1 cellular context compared by ENCODE assay signal in the genomic region with DNA sequence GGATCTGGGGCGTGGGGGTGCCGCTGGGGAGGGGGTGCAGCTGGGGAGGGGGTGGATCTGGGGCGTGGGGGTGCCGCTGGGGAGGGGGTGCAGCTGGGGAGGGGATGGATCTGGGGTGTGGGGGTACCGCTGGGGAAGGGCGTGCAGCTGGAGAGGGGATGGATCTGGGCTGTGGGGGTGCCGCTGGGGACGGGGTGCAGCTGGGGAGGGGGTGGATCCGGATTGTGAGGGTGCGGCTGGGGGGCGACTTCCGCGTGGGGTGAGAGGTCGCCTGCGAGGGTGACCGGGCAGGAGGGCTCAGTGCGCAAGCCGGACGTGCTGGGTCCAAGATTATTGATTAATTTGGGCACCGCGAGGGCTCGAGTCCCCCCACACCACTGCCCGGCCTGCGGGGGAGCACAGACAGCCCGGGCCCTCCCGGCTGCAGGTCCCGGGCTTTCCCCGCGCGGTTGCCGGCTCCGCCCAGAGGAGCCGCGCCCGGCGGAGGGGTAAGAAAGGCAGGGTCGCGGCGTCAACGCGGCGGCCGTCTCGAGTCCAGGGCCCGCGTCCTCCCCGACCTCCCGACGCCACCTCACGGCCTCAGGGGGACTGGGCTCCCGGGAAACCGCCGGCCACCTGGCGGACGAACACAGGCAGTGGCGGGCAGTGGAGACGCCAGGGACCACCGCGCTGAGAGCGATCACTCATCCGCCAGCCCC.
TF ChIP-seq lines count a peak whose summit lies in the region.

No MANE protein-coding gene starts in this region.

TF ChIP-seq in HepG2, 621 proteins besides CTCF, POLR2A, EP300 and RAD21 (continued from another document and continues in another):
- TF ChIP-seq, protein P1, sequence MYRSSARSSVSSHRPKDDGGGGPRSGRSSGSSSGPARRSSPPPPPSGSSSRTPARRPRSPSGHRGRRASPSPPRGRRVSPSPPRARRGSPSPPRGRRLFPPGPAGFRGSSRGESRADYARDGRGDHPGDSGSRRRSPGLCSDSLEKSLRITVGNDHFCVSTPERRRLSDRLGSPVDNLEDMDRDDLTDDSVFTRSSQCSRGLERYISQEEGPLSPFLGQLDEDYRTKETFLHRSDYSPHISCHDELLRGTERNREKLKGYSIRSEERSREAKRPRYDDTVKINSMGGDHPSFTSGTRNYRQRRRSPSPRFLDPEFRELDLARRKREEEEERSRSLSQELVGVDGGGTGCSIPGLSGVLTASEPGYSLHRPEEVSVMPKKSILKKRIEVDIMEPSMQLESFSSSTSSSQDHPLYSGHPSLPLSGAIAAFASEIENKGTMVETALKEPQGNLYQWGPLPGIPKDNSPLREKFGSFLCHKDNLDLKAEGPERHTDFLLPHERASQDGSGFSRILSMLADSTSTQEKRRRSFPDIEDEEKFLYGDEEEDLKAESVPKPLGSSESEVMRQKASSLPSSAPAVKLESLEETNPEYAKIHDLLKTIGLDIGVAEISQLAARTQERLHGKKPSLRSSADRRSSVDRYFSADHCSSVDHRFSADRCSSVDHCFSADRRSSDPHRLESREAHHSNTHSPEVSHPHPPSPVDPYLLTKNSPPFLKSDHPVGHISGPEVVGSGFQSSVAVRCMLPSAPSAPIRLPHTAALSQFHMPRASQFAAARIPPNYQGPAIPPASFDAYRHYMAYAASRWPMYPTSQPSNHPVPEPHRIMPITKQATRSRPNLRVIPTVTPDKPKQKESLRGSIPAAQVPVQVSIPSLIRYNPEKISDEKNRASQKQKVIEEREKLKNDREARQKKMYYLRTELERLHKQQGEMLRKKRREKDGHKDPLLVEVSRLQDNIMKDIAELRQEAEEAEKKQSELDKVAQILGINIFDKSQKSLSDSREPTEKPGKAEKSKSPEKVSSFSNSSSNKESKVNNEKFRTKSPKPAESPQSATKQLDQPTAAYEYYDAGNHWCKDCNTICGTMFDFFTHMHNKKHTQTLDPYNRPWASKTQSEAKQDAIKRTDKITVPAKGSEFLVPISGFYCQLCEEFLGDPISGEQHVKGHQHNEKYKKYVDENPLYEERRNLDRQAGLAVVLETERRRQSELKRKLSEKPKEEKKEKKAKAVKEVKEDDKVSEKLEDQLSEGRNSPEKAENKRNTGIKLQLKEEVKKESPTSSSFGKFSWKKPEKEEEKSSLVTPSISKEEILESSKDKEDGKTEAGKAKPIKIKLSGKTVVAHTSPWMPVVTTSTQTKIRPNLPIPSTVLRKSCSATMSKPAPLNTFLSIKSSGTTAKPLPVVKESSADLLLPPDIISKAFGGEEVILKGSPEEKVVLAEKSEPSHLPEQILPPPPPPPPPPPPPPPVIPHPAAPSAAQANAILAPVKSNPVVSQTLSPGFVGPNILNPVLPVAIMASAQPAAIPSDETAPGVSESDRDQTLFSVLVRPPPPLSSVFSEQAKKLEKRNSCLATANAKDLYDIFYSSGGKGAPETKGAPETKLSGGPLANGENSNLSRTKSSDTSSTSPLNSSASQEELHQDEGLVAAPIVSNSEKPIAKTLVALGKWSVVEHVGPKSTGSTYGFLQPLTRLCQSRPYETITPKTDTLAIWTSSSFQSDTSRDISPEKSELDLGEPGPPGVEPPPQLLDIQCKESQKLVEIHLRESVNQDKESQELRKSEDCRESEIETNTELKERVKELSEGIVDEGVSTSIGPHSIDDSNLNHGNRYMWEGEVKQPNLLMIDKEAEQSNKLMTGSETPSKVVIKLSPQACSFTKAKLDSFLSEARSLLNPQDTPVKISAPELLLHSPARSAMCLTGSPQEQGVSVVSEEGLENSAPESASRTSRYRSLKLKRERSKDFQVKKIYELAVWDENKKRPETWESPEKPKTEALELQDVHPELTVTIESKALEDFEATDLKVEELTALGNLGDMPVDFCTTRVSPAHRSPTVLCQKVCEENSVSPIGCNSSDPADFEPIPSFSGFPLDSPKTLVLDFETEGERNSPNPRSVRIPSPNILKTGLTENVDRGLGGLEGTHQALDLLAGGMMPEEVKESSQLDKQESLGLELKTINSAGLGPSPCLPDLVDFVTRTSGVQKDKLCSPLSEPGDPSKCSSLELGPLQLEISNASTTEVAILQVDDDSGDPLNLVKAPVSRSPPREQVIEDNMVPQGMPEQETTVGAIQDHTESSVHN (CRISPR knock-in tag; IDR thresholded peaks at IDR 0.05) = no peak
- no peak for TF ChIP-seq NFE2L2 (IDR thresholded peaks at IDR 0.05; ENCODE audit: low read length)
- no peak for TF ChIP-seq SIN3B (IDR thresholded peaks at IDR 0.05; ENCODE audit: low read length)
- TF ChIP-seq, protein P2, sequence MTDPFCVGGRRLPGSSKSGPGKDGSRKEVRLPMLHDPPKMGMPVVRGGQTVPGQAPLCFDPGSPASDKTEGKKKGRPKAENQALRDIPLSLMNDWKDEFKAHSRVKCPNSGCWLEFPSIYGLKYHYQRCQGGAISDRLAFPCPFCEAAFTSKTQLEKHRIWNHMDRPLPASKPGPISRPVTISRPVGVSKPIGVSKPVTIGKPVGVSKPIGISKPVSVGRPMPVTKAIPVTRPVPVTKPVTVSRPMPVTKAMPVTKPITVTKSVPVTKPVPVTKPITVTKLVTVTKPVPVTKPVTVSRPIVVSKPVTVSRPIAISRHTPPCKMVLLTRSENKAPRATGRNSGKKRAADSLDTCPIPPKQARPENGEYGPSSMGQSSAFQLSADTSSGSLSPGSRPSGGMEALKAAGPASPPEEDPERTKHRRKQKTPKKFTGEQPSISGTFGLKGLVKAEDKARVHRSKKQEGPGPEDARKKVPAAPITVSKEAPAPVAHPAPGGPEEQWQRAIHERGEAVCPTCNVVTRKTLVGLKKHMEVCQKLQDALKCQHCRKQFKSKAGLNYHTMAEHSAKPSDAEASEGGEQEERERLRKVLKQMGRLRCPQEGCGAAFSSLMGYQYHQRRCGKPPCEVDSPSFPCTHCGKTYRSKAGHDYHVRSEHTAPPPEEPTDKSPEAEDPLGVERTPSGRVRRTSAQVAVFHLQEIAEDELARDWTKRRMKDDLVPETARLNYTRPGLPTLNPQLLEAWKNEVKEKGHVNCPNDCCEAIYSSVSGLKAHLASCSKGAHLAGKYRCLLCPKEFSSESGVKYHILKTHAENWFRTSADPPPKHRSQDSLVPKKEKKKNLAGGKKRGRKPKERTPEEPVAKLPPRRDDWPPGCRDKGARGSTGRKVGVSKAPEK (CRISPR knock-in tag; IDR thresholded peaks at IDR 0.05; ENCODE audit: borderline replicate concordance) = no peak
- no peak for TF ChIP-seq ZNF430 (CRISPR knock-in tag; IDR thresholded peaks at IDR 0.05)
- TF ChIP-seq ARNTL (CRISPR knock-in tag; IDR thresholded peaks at IDR 0.05) = no peak
- TF ChIP-seq, protein P3, sequence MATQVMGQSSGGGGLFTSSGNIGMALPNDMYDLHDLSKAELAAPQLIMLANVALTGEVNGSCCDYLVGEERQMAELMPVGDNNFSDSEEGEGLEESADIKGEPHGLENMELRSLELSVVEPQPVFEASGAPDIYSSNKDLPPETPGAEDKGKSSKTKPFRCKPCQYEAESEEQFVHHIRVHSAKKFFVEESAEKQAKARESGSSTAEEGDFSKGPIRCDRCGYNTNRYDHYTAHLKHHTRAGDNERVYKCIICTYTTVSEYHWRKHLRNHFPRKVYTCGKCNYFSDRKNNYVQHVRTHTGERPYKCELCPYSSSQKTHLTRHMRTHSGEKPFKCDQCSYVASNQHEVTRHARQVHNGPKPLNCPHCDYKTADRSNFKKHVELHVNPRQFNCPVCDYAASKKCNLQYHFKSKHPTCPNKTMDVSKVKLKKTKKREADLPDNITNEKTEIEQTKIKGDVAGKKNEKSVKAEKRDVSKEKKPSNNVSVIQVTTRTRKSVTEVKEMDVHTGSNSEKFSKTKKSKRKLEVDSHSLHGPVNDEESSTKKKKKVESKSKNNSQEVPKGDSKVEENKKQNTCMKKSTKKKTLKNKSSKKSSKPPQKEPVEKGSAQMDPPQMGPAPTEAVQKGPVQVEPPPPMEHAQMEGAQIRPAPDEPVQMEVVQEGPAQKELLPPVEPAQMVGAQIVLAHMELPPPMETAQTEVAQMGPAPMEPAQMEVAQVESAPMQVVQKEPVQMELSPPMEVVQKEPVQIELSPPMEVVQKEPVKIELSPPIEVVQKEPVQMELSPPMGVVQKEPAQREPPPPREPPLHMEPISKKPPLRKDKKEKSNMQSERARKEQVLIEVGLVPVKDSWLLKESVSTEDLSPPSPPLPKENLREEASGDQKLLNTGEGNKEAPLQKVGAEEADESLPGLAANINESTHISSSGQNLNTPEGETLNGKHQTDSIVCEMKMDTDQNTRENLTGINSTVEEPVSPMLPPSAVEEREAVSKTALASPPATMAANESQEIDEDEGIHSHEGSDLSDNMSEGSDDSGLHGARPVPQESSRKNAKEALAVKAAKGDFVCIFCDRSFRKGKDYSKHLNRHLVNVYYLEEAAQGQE (IDR thresholded peaks at IDR 0.05; ENCODE audit: borderline replicate concordance in 1 of 2, low read depth in 1 of 2, low read length in 2 of 2) = no peak
- TF ChIP-seq ZNF878 (CRISPR knock-in tag; IDR thresholded peaks at IDR 0.05) = no peak
- peak; percentile 34; the same call in 1 of the 2 replicates for TF ChIP-seq SPEN (CRISPR knock-in tag; IDR thresholded peaks at IDR 0.05; ENCODE audit: low read depth)
- TF ChIP-seq PCBP2 (optimal IDR thresholded peaks at IDR 0.05; ENCODE audit: low read depth, low read length, poor library complexity, severe bottlenecking) = no peak
- TF ChIP-seq ZNF7 (CRISPR knock-in tag; IDR thresholded peaks at IDR 0.05) = no peak
- TF ChIP-seq THYN1 (CRISPR knock-in tag; IDR thresholded peaks at IDR 0.05; ENCODE audit: borderline replicate concordance, low read depth) = no peak
- TF ChIP-seq ZNF841 (CRISPR knock-in tag; IDR thresholded peaks at IDR 0.05; ENCODE audit: borderline replicate concordance) = no peak
- TF ChIP-seq MTA3 (CRISPR knock-in tag; IDR thresholded peaks at IDR 0.05) = no peak
- TF ChIP-seq, protein P4, sequence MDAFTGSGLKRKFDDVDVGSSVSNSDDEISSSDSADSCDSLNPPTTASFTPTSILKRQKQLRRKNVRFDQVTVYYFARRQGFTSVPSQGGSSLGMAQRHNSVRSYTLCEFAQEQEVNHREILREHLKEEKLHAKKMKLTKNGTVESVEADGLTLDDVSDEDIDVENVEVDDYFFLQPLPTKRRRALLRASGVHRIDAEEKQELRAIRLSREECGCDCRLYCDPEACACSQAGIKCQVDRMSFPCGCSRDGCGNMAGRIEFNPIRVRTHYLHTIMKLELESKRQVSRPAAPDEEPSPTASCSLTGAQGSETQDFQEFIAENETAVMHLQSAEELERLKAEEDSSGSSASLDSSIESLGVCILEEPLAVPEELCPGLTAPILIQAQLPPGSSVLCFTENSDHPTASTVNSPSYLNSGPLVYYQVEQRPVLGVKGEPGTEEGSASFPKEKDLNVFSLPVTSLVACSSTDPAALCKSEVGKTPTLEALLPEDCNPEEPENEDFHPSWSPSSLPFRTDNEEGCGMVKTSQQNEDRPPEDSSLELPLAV (CRISPR knock-in tag; conservative IDR thresholded peaks at IDR 0.05; ENCODE audit: low read depth) = no peak
- TF ChIP-seq EZH2 (conservative IDR thresholded peaks at IDR 0.05; ENCODE audit: low read depth, low read length) = no peak
- no peak for TF ChIP-seq TBX3 (IDR thresholded peaks at IDR 0.05; ENCODE audit: borderline replicate concordance)
- TF ChIP-seq HNRNPLL (IDR thresholded peaks at IDR 0.05; ENCODE audit: low read depth, low read length, poor library complexity, severe bottlenecking) = peak; percentile 19
- no peak for TF ChIP-seq SMARCC2 (IDR thresholded peaks at IDR 0.05)
- TF ChIP-seq ZNF792 (CRISPR knock-in tag; IDR thresholded peaks at IDR 0.05) = no peak
- no peak for TF ChIP-seq CREM (IDR thresholded peaks at IDR 0.05)
- no peak for TF ChIP-seq CREM (CRISPR knock-in tag; IDR thresholded peaks at IDR 0.05)
- TF ChIP-seq, protein P5, sequence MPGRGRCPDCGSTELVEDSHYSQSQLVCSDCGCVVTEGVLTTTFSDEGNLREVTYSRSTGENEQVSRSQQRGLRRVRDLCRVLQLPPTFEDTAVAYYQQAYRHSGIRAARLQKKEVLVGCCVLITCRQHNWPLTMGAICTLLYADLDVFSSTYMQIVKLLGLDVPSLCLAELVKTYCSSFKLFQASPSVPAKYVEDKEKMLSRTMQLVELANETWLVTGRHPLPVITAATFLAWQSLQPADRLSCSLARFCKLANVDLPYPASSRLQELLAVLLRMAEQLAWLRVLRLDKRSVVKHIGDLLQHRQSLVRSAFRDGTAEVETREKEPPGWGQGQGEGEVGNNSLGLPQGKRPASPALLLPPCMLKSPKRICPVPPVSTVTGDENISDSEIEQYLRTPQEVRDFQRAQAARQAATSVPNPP (CRISPR knock-in tag; IDR thresholded peaks at IDR 0.05) = no peak
- TF ChIP-seq, protein P6, sequence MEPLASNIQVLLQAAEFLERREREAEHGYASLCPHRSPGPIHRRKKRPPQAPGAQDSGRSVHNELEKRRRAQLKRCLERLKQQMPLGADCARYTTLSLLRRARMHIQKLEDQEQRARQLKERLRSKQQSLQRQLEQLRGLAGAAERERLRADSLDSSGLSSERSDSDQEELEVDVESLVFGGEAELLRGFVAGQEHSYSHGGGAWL (CRISPR knock-in tag; IDR thresholded peaks at IDR 0.05) = peak; percentile 3; the same call in 1 of the 2 replicates
- TF ChIP-seq KDM2A (CRISPR knock-in tag; IDR thresholded peaks at IDR 0.05; ENCODE audit: borderline replicate concordance, low read depth) = peak; percentile 68; the same call in 1 of the 2 replicates
- TF ChIP-seq PHF21A (CRISPR knock-in tag; IDR thresholded peaks at IDR 0.05) = no peak
- TF ChIP-seq RARG (CRISPR knock-in tag; IDR thresholded peaks at IDR 0.05; ENCODE audit: low read depth) = no peak
- TF ChIP-seq ZNF713 (CRISPR knock-in tag; IDR thresholded peaks at IDR 0.05) = no peak
- TF ChIP-seq ZSCAN25 (CRISPR knock-in tag; IDR thresholded peaks at IDR 0.05) = no peak
- TF ChIP-seq ZNF605 (CRISPR knock-in tag; IDR thresholded peaks at IDR 0.05) = no peak
- no peak for TF ChIP-seq NCOA2 (CRISPR knock-in tag; IDR thresholded peaks at IDR 0.05)
- no peak; the same call in 1 of the 2 replicates for TF ChIP-seq RFXAP (CRISPR knock-in tag; IDR thresholded peaks at IDR 0.05; ENCODE audit: borderline replicate concordance)
- no peak for TF ChIP-seq MYNN (CRISPR knock-in tag; IDR thresholded peaks at IDR 0.05; ENCODE audit: low read depth)
- TF ChIP-seq BRCA1 (CRISPR knock-in tag; IDR thresholded peaks at IDR 0.05) = no peak
- TF ChIP-seq SP1 (IDR thresholded peaks at IDR 0.05) = no peak
- peak; percentile 54; the same call in 1 of the 2 replicates for TF ChIP-seq SP1 (CRISPR knock-in tag; IDR thresholded peaks at IDR 0.05)
- no peak for TF ChIP-seq MAFK (conservative IDR thresholded peaks at IDR 0.05 in 1 of 2, IDR thresholded peaks at IDR 0.05 in 1 of 2; ENCODE audit: low read length in 2 of 2)
- TF ChIP-seq STAG1 (CRISPR knock-in tag; IDR thresholded peaks at IDR 0.05) = peak; percentile 40; the same call in 1 of the 2 replicates
- TF ChIP-seq ZNF264 (CRISPR knock-in tag; IDR thresholded peaks at IDR 0.05) = no peak
- no peak for TF ChIP-seq ZNF709 (CRISPR knock-in tag; IDR thresholded peaks at IDR 0.05)
- no peak for TF ChIP-seq ZNF451 (CRISPR knock-in tag; IDR thresholded peaks at IDR 0.05)
- no peak for TF ChIP-seq CENPX (CRISPR knock-in tag; IDR thresholded peaks at IDR 0.05)
- no peak for TF ChIP-seq ZFAT (CRISPR knock-in tag; conservative IDR thresholded peaks at IDR 0.05)
- TF ChIP-seq, protein P7, sequence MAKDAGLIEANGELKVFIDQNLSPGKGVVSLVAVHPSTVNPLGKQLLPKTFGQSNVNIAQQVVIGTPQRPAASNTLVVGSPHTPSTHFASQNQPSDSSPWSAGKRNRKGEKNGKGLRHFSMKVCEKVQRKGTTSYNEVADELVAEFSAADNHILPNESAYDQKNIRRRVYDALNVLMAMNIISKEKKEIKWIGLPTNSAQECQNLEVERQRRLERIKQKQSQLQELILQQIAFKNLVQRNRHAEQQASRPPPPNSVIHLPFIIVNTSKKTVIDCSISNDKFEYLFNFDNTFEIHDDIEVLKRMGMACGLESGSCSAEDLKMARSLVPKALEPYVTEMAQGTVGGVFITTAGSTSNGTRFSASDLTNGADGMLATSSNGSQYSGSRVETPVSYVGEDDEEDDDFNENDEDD (CRISPR knock-in tag; IDR thresholded peaks at IDR 0.05; ENCODE audit: borderline replicate concordance) = no peak; the same call in 1 of the 2 replicates
- no peak for TF ChIP-seq SOX6 (IDR thresholded peaks at IDR 0.05)
- TF ChIP-seq SOX6 (CRISPR knock-in tag; IDR thresholded peaks at IDR 0.05) = no peak
- TF ChIP-seq ZNF30 (CRISPR knock-in tag; IDR thresholded peaks at IDR 0.05) = no peak
- no peak for TF ChIP-seq JUN (CRISPR knock-in tag; IDR thresholded peaks at IDR 0.05)
